Comparison of ENCODE assay signal across 8 cellular contexts in the genomic region with DNA sequence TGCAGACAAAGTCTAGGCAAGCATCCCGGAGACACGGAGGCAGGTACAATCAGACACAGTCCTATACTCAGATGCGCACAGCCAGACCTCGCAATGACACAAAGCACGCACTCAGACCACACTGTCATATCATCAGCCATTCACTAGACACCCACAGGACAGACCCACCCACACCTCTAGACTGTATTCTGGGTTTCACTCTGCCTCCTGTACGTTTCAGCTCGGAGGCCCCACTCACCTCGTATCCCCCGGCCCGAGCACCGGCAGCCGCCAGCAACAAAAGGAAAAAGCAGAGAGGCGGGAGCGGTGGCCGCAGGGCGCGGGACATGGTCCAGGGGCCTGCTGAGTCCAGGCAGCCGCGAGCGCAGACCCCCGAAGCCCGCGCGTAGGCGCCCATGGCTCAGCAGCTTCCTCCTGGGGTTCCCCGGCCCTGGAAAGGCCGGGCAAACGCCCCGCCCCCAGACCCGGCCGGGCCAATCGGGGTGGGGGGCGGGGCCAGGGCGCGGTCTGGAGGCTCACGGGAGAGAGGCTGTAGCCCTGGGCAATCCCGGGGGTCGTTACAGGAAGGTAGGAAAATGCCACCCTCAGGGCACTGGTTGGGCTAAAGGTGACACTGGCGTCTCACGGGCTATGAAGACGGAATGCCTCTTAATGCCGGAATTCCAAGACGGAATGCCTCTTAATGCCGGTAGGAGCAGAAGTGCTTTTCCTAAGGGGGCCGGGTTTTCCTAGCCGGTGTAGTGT. TPM values are rescaled to one million over a fixed set of nuclear protein-coding genes. Genes with fewer than 3 reads are reported as not detected.
DNase-seq lines count a peak whose midpoint lies in the region; ATAC-seq and TF ChIP-seq lines count a peak whose summit lies in the region.

MAN2B1 (minus strand) TSS at position 438 of the 744 bp plus-strand sequence; CDS start at position 397, 41 bp downstream.
WDR83 (plus strand) TSS at position 503 of the 744 bp plus-strand sequence. CDS start 2,984 bp downstream, outside the sequence.

- 2% methylated on average over 25 of the region's 46 CpGs for WGBS in suprapubic skin

- H3K27me3 Mint-ChIP-seq in CD4-positive, CD25-positive, alpha-beta regulatory T cell, result no peaks in the 10 kb centered on the region
- no peaks in the 10 kb centered on the region for H3K27me3 Mint-ChIP-seq in activated naive CD4-positive, alpha-beta T cell treated with anti-CD3 and anti-CD28 coated beads, Interleukin-2, amount 10 ng/mL, durations not matched to agents 7 days and 5 days

- CTCF ChIA-PET in activated naive CD4-positive, alpha-beta T cell treated with anti-CD3 and anti-CD28 coated beads, Interleukin-2, amount 10 ng/mL, durations not matched to agents 7 days and 5 days (lab: Charles Lee), result interaction anchor here (0.7 to 2.0 kb wide), 4 partner anchors 10 to 102 kb away, joined by 3 to 13 read pairs (median 4); no protein-coding TSS in a partner anchor

- peak; percentile 64 to 70 for ATAC-seq in CD4-positive, CD25-positive, alpha-beta regulatory T cell (ENCODE audit: low read depth in 2 of 2)
- ATAC-seq in GM21447 (IDR thresholded peaks at IDR 0.05; ENCODE audit: unreplicated experiment), result peak; percentile 40
- ATAC-seq in SK-N-SH treated with all-trans-retinoic acid at 6 μM for 48 hours, result peak; percentile 86
- ATAC-seq in omental fat pad (ENCODE audit: low FRiP score), result peak; percentile 58

- peak; percentile 64 to 79 (median 76) for DNase-seq in CD4-positive, CD25-positive, alpha-beta regulatory T cell
- DNase-seq in MG63 (peak; percentile 81), glomerular endothelial cell (ENCODE audit: extremely low read depth, low read depth, low spot score) (no peak), omental fat pad (ENCODE audit: low spot score) (peak; percentile 46), suprapubic skin (ENCODE audit: low spot score in 2 of 2) (peak in 1 of 2 donors; percentile 85)
- peak; percentile 85 for DNase-seq in activated naive CD4-positive, alpha-beta T cell treated with anti-CD3 and anti-CD28 coated beads, Interleukin-2, amount 10 ng/mL, durations not matched to agents 7 days and 5 days

- H3K36me3 Mint-ChIP-seq in CD4-positive, CD25-positive, alpha-beta regulatory T cell, result peaks cover 3% of the 10 kb centered on the region
- H3K36me3 Mint-ChIP-seq in activated naive CD4-positive, alpha-beta T cell treated with anti-CD3 and anti-CD28 coated beads, Interleukin-2, amount 10 ng/mL, durations not matched to agents 7 days and 5 days, result peaks cover 30% of the 10 kb centered on the region

- no peaks in the 10 kb centered on the region for H3K27me3 ChIP-seq in CD4-positive, CD25-positive, alpha-beta regulatory T cell (ENCODE audit: control insufficient read depth, insufficient read depth, low read length)
- H3K27me3 ChIP-seq in MG63 (no peaks in the 10 kb centered on the region), suprapubic skin (no peaks in the 10 kb centered on the region)

- TF ChIP-seq POLR2A in suprapubic skin (IDR thresholded peaks at IDR 0.05), result no peak

- H3K4me1 ChIP-seq in CD4-positive, CD25-positive, alpha-beta regulatory T cell (ENCODE audit: control insufficient read depth, insufficient read depth, low read length, poor library complexity, severe bottlenecking), result peaks cover 63% of the 10 kb centered on the region
- peaks cover 46% of the 10 kb centered on the region for H3K4me1 ChIP-seq in suprapubic skin

- H3K36me3 ChIP-seq in CD4-positive, CD25-positive, alpha-beta regulatory T cell (ENCODE audit: control insufficient read depth, insufficient read depth, low read length), result peaks cover 23% of the 10 kb centered on the region
- H3K36me3 ChIP-seq in MG63 (peaks cover 56% of the 10 kb centered on the region), suprapubic skin (peaks cover 41% of the 10 kb centered on the region)

- TF ChIP-seq CTCF in omental fat pad (IDR thresholded peaks at IDR 0.05) (no peak), suprapubic skin (IDR thresholded peaks at IDR 0.05) (no peak)

- H3K4me3 Mint-ChIP-seq in CD4-positive, CD25-positive, alpha-beta regulatory T cell, result peak within 1 kb of the TSS; percentile 91 to 100 (median 96)
- peak within 1 kb of the TSS; percentile 82 for H3K4me3 Mint-ChIP-seq in activated naive CD4-positive, alpha-beta T cell treated with anti-CD3 and anti-CD28 coated beads, Interleukin-2, amount 10 ng/mL, durations not matched to agents 7 days and 5 days

- peak within 1 kb of the TSS; percentile 95 for H3K4me3 ChIP-seq in CD4-positive, CD25-positive, alpha-beta regulatory T cell (ENCODE audit: low read depth, low read length)
- H3K4me3 ChIP-seq in MG63 (peak within 1 kb of the TSS; percentile 79), suprapubic skin (peak within 1 kb of the TSS; percentile 83)

- TF ChIP-seq EP300 in suprapubic skin (IDR thresholded peaks at IDR 0.05), result no peak

- no peaks in the 10 kb centered on the region for H3K9me3 Mint-ChIP-seq in CD4-positive, CD25-positive, alpha-beta regulatory T cell
- no peaks in the 10 kb centered on the region for H3K9me3 Mint-ChIP-seq in activated naive CD4-positive, alpha-beta T cell treated with anti-CD3 and anti-CD28 coated beads, Interleukin-2, amount 10 ng/mL, durations not matched to agents 7 days and 5 days

- peak within 1 kb of the TSS; percentile 97 for H3K27ac ChIP-seq in CD4-positive, CD25-positive, alpha-beta regulatory T cell (ENCODE audit: insufficient read depth, low read length, poor library complexity, severe bottlenecking)
- peak within 1 kb of the TSS; percentile 69 for H3K27ac ChIP-seq in suprapubic skin

- H3K4me1 Mint-ChIP-seq in CD4-positive, CD25-positive, alpha-beta regulatory T cell, result peaks cover 5 to 62% (median 32%) of the 10 kb centered on the region in 4 donors
- peaks cover 62% of the 10 kb centered on the region for H3K4me1 Mint-ChIP-seq in activated naive CD4-positive, alpha-beta T cell treated with anti-CD3 and anti-CD28 coated beads, Interleukin-2, amount 10 ng/mL, durations not matched to agents 7 days and 5 days

- peak within 1 kb of the TSS; percentile 98 to 99 (median 98) for H3K27ac Mint-ChIP-seq in CD4-positive, CD25-positive, alpha-beta regulatory T cell
- H3K27ac Mint-ChIP-seq in activated naive CD4-positive, alpha-beta T cell treated with anti-CD3 and anti-CD28 coated beads, Interleukin-2, amount 10 ng/mL, durations not matched to agents 7 days and 5 days, result peak within 1 kb of the TSS; percentile 81

- H3K9me3 ChIP-seq in CD4-positive, CD25-positive, alpha-beta regulatory T cell (ENCODE audit: control insufficient read depth in 2 of 2, low read length in 2 of 2), result no peaks in the 10 kb centered on the region
- no peaks in the 10 kb centered on the region for H3K9me3 ChIP-seq in MG63
- H3K9me3 ChIP-seq in suprapubic skin, result no peaks in the 10 kb centered on the region

TF ChIP-seq in SK-N-SH treated with all-trans-retinoic acid at 6 μM for 48 hours, 23 proteins besides CTCF, POLR2A, EP300 and RAD21:
- TF ChIP-seq ZNF565 (CRISPR knock-in tag; conservative IDR thresholded peaks at IDR 0.05; ENCODE audit: low read depth), result no peak
- no peak for TF ChIP-seq ZC3H10 (CRISPR knock-in tag; IDR thresholded peaks at IDR 0.05)
- no peak for TF ChIP-seq ZNF70 (CRISPR knock-in tag; IDR thresholded peaks at IDR 0.05)
- TF ChIP-seq CSDC2 (CRISPR knock-in tag; IDR thresholded peaks at IDR 0.05), result no peak
- no peak for TF ChIP-seq TOX (CRISPR knock-in tag; IDR thresholded peaks at IDR 0.05; ENCODE audit: borderline replicate concordance)
- no peak for TF ChIP-seq GLIS3 (CRISPR knock-in tag; IDR thresholded peaks at IDR 0.05)
- TF ChIP-seq TSHZ2 (CRISPR knock-in tag; IDR thresholded peaks at IDR 0.05), result no peak
- no peak for TF ChIP-seq ZFP3 (CRISPR knock-in tag; IDR thresholded peaks at IDR 0.05)
- no peak for TF ChIP-seq ESRRG (CRISPR knock-in tag; IDR thresholded peaks at IDR 0.05)

RNA-seq across cellular contexts. Expression of gene MAN2B1, which starts in this region (rescaled TPM):
- total RNA-seq in CD4-positive, CD25-positive, alpha-beta regulatory T cell, result 147 TPM
- polyA plus RNA-seq in CD4-positive, CD25-positive, alpha-beta regulatory T cell, result 10 to 100 TPM; 46.3 to 58.6 (median 49.3) TPM
- total RNA-seq in MG63 (2014; rRNA removed; shearing (Covaris generic); ENCODE audit: low replicate concordance), result 37.5 and 91.0 TPM in 2 replicates
- total RNA-seq in glomerular endothelial cell (108 and 113 TPM in 2 replicates), omental fat pad (100 to 1,000 TPM in 1 of 4 donors, 10 to 100 TPM in 3; 63.8 to 104 (median 74.6) TPM), suprapubic skin (10 to 100 TPM; 42.6 to 94.1 (median 78.9) TPM)

RNA-seq across cellular contexts. Expression of gene WDR83, which starts in this region (rescaled TPM):
- 13.0 TPM for total RNA-seq in CD4-positive, CD25-positive, alpha-beta regulatory T cell
- 10 to 100 TPM; 10.6 to 18.5 (median 12.9) TPM for polyA plus RNA-seq in CD4-positive, CD25-positive, alpha-beta regulatory T cell
- total RNA-seq in MG63 (2014; rRNA removed; shearing (Covaris generic); ENCODE audit: low replicate concordance), result 9.9 and 18.8 TPM in 2 replicates
- total RNA-seq in glomerular endothelial cell (10.2 and 13.8 TPM in 2 replicates), omental fat pad (10 to 100 TPM in 1 of 4 donors, 1 to 10 TPM in 3; 7.1 to 10.2 (median 8.5) TPM), suprapubic skin (10 to 100 TPM in 3 of 4 donors, 1 to 10 TPM in 1; 9.8 to 21.9 (median 17.2) TPM)
